11 cellular contexts compared by ENCODE assay signal in the genomic region with DNA sequence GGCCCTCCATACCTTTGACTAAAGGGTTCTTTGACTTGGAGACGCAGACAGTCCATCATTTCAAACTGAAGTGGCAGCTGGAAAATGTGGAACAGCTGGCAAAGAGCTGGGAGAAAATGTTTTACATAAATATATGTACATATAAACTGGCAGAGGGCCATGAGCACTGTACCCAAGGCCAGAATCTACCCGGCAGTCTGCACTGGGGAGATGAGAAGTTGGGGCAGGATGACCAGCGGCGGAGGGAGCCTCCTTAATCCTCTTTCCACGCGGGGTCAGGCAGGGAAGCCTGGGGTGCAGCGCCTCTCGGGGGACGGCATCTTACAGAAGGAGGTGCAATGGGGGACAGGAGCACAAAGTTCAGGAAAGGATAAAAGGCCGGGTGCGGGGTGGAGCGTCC. TPM values are rescaled to one million over a fixed set of nuclear protein-coding genes. Genes with fewer than 3 reads are reported as not detected.
DNase-seq lines count a peak whose midpoint lies in the region; ATAC-seq, FAIRE-seq and TF ChIP-seq lines count a peak whose summit lies in the region.
"Had no signal": no experiment of that assay in that cellular context is flagged by ENCODE, and none has a peak within 500 bp of the region (broad histone marks: within the 10 kb centered on the region; RNA-seq: fewer than 3 reads in every experiment).

No MANE protein-coding gene starts in this region.

- H3K4me3 Mint-ChIP-seq in activated naive CD4-positive, alpha-beta T cell treated with anti-CD3 and anti-CD28 coated beads, Interleukin-2, amount 10 ng/mL, durations not matched to agents 7 days and 5 days, result peak overlapping the region; percentile 72
- peak overlapping the region; percentile 97 for H3K4me3 Mint-ChIP-seq in MCF 10A (ENCODE audit: unreplicated experiment)
- H3K4me3 Mint-ChIP-seq in memory B cell, result peak overlapping the region; percentile 70

- no peaks in the 10 kb centered on the region for H3K9me3 Mint-ChIP-seq in activated naive CD4-positive, alpha-beta T cell treated with anti-CD3 and anti-CD28 coated beads, Interleukin-2, amount 10 ng/mL, durations not matched to agents 7 days and 5 days
- H3K9me3 Mint-ChIP-seq in MCF 10A (ENCODE audit: unreplicated experiment) (no peaks in the 10 kb centered on the region), memory B cell (no peaks in the 10 kb centered on the region)

- H3K27ac Mint-ChIP-seq in activated naive CD4-positive, alpha-beta T cell treated with anti-CD3 and anti-CD28 coated beads, Interleukin-2, amount 10 ng/mL, durations not matched to agents 7 days and 5 days, result no peak overlapping the region
- peak overlapping the region; percentile 59 for H3K27ac Mint-ChIP-seq in MCF 10A (ENCODE audit: low read depth, unreplicated experiment)
- no peak overlapping the region for H3K27ac Mint-ChIP-seq in memory B cell

- CTCF ChIA-PET in activated naive CD4-positive, alpha-beta T cell treated with anti-CD3 and anti-CD28 coated beads, Interleukin-2, amount 10 ng/mL, durations not matched to agents 7 days and 5 days (lab: Charles Lee), result no interaction called here
- CTCF ChIA-PET in MCF 10A (lab: Yijun Ruan, JAX), result interaction anchor here (0.6 to 4.7 kb wide), 6 partner anchors 23 to 642 kb away, joined by 3 to 41 read pairs (median 3); no protein-coding TSS in a partner anchor

- BruUV-seq in MCF 10A (replicated peaks; lab: Mats Ljungman, UMichigan), result no TSS peak

- ATAC-seq in memory B cell (ENCODE audit: low read depth) (no peak), HG02973 (IDR thresholded peaks at IDR 0.05; ENCODE audit: unreplicated experiment) (no peak), HG02759 (IDR thresholded peaks at IDR 0.05; ENCODE audit: unreplicated experiment) (no peak)
- ATAC-seq: K562 had no signal

- no peak for DNase-seq in activated naive CD4-positive, alpha-beta T cell treated with anti-CD3 and anti-CD28 coated beads, Interleukin-2, amount 10 ng/mL, durations not matched to agents 7 days and 5 days
- no peak for DNase-seq in activated naive CD4-positive, alpha-beta T cell treated with anti-CD3 and anti-CD28 coated beads, Interleukin-2, amount 50 U/mL, for 16 hours
- DNase-seq in MCF 10A (ENCODE audit: unreplicated experiment) (peak; percentile 27), memory B cell (ENCODE audit: low spot score in 2 of 2) (no peak), urothelium cell line (ENCODE audit: low spot score) (peak; percentile 14), amygdala (lab: John Stamatoyannopoulos, UW) (no peak)
- DNase-seq: activated gamma-delta T cell treated with Interleukin-2 at 50 U/mL for 16 hours; stimulated activated CD4-positive, alpha-beta T cell treated with anti-CD3 and anti-CD28 coated beads, Interleukin-4, amount 100 ng/mL, for 1 hour had no signal

- peaks cover 4% of the 10 kb centered on the region for H3K36me3 Mint-ChIP-seq in activated naive CD4-positive, alpha-beta T cell treated with anti-CD3 and anti-CD28 coated beads, Interleukin-2, amount 10 ng/mL, durations not matched to agents 7 days and 5 days
- H3K36me3 Mint-ChIP-seq in MCF 10A (ENCODE audit: insufficient read depth, unreplicated experiment), result peaks cover 26% of the 10 kb centered on the region
- peaks cover 2% of the 10 kb centered on the region for H3K36me3 Mint-ChIP-seq in memory B cell

- H3K4me1 Mint-ChIP-seq in activated naive CD4-positive, alpha-beta T cell treated with anti-CD3 and anti-CD28 coated beads, Interleukin-2, amount 10 ng/mL, durations not matched to agents 7 days and 5 days, result peaks cover 17% of the 10 kb centered on the region
- peaks cover 57% of the 10 kb centered on the region for H3K4me1 Mint-ChIP-seq in MCF 10A (ENCODE audit: insufficient read depth, unreplicated experiment)
- H3K4me1 Mint-ChIP-seq in memory B cell, result peaks cover 14% of the 10 kb centered on the region

- TF ChIP-seq CTCF in MCF 10A (IDR thresholded peaks at IDR 0.05; ENCODE audit: unreplicated experiment), result no peak

- H3K27me3 Mint-ChIP-seq in activated naive CD4-positive, alpha-beta T cell treated with anti-CD3 and anti-CD28 coated beads, Interleukin-2, amount 10 ng/mL, durations not matched to agents 7 days and 5 days, result peaks cover 69% of the 10 kb centered on the region
- no peaks in the 10 kb centered on the region for H3K27me3 Mint-ChIP-seq in MCF 10A (ENCODE audit: insufficient read depth, unreplicated experiment)
- H3K27me3 Mint-ChIP-seq in memory B cell, result peaks cover 30% of the 10 kb centered on the region

- POLR2A ChIA-PET in MCF 10A (lab: Yijun Ruan, JAX), result interaction anchor here (0.6 to 7.6 kb wide), 10 partner anchors 15 to 442 kb away, joined by 3 to 135 read pairs (median 8); no protein-coding TSS in a partner anchor

- intact Hi-C loops in MCF 10A (cut with micrococcal nuclease), result loop anchor here (2.0 to 10.0 kb wide), 6 partner anchors 73 to 599 kb away; no protein-coding TSS in a partner anchor

- FAIRE-seq in urothelium cell line (lab: Jason Lieb, UNC), result no peak
- FAIRE-seq: K562 had no signal

RNA-seq across cellular contexts. Expression of a gene that starts 1.3 kb away (rescaled TPM):
- total RNA-seq in MCF 10A (2022), result 23.1 and 27.6 TPM in 2 replicates

Comparison
In these comparisons a context has a peak if more than half of its experiments do, and no peak if none do; other contexts are left out.
1. DNase-seq: peak in MCF 10A (single experiment) and urothelium cell line (single experiment); none in activated naive CD4-positive, alpha-beta T cell treated with anti-CD3 and anti-CD28 coated beads, Interleukin-2, amount 10 ng/mL, durations not matched to agents 7 days and 5 days (single experiment), activated naive CD4-positive, alpha-beta T cell treated with anti-CD3 and anti-CD28 coated beads, Interleukin-2, amount 50 U/mL, for 16 hours (single experiment), memory B cell (0 of 2) and amygdala (0 of 56).
2. Peak in every context shown above with its lines, with median percentiles within 50 percentile points of each other: H3K4me3 Mint-ChIP-seq.